ENCODE assay signal across 8 cellular contexts in genomic region chr4:82889287-82889686, GRCh38. TPM values are rescaled to one million over a fixed set of nuclear protein-coding genes. Genes with fewer than 3 reads are reported as not detected.
A peak's percentile ranks its signal among the peaks of the same experiment; 100 is the strongest.
DNase-seq lines count a peak whose midpoint lies in the region; ATAC-seq and TF ChIP-seq lines count a peak whose summit lies in the region.

No MANE protein-coding gene starts in this region.

- no peak overlapping the region for H3K27ac ChIP-seq in SJSA1
- peak overlapping the region in 2 of 4 donors; percentile 93 to 97 for H3K27ac ChIP-seq in esophagus muscularis mucosa (replicated peaks in 1 of 4)

- H3K27me3 ChIP-seq in H7 (ENCODE audit: control insufficient read depth, insufficient read depth, low read length): no peaks in the 10 kb centered on the region
- no peaks in the 10 kb centered on the region for H3K27me3 ChIP-seq in SJSA1 (replicated peaks)
- H3K27me3 ChIP-seq in esophagus muscularis mucosa: no peaks in the 10 kb centered on the region

- peaks cover 9% of the 10 kb centered on the region for H3K4me1 ChIP-seq in SJSA1 (replicated peaks)
- H3K4me1 ChIP-seq in esophagus muscularis mucosa: peaks cover 26 to 57% (median 53%) of the 10 kb centered on the region in 4 donors

- WGBS in esophagus muscularis mucosa: 82% methylated on average over 6 of the region's 6 CpGs

- TF ChIP-seq POLR2A in esophagus muscularis mucosa (IDR thresholded peaks at IDR 0.05; ENCODE audit: low read depth): no peak

- H3K4me3 ChIP-seq in H7 (ENCODE audit: insufficient read depth, low read depth, low read length): peak overlapping the region; percentile 94; the same call in 1 of the 2 replicates
- H3K4me3 ChIP-seq in SJSA1: peak overlapping the region; percentile 73
- peak overlapping the region; percentile 82 to 89 (median 86) for H3K4me3 ChIP-seq in esophagus muscularis mucosa

- ATAC-seq in HG03442 (IDR thresholded peaks at IDR 0.05; ENCODE audit: unreplicated experiment): no peak

- H3K9me3 ChIP-seq in SJSA1 (replicated peaks) (no peaks in the 10 kb centered on the region), esophagus muscularis mucosa (no peaks in the 10 kb centered on the region)

- intact Hi-C loops in esophagus muscularis mucosa (cut with DNase I): no loop called here

- H3K36me3 ChIP-seq in H7 (replicated peaks; ENCODE audit: control insufficient read depth, insufficient read depth, low read length) (peaks cover 8% of the 10 kb centered on the region), SJSA1 (peaks cover 59% of the 10 kb centered on the region), esophagus muscularis mucosa (peaks cover 4 to 15% (median 10%) of the 10 kb centered on the region in 4 donors)

- no peak for TF ChIP-seq CTCF in esophagus muscularis mucosa (IDR thresholded peaks at IDR 0.05)

- DNase-seq in H7: no peak
- DNase-seq in SJSA1 (ENCODE audit: low read depth in 1 of 2, low spot score in 2 of 2): no peak
- no peak for DNase-seq in esophagus muscularis mucosa (ENCODE audit: extremely low spot score)
- peak; percentile 2 for DNase-seq in retina
- DNase-seq in SHP77 (lab: John Stamatoyannopoulos, UW): no peak
- DNase-seq in NCI-H1105 (lab: John Stamatoyannopoulos, UW): no peak
- DNase-seq in COR-L47 (lab: John Stamatoyannopoulos, UW): no peak

- no peak for TF ChIP-seq EP300 in esophagus muscularis mucosa (IDR thresholded peaks at IDR 0.05)

RNA-seq across cellular contexts. Expression of gene SEC31A, which starts 1.7 kb away (rescaled TPM):
- 117 and 122 TPM in 2 replicates for total RNA-seq in H7 (2014; rRNA removed; shearing (Covaris generic))
- 191 and 203 TPM in 2 replicates for total RNA-seq in SJSA1 (2014; rRNA removed; shearing (Covaris generic))
- total RNA-seq in esophagus muscularis mucosa: 100 to 1,000 TPM; 117 to 146 (median 131) TPM

RNA-seq across cellular contexts. Expression of gene THAP9, which starts 11.2 kb away (rescaled TPM):
- 22.9 and 26.2 TPM in 2 replicates for total RNA-seq in H7 (2014; rRNA removed; shearing (Covaris generic))
- 3.4 and 5.3 TPM in 2 replicates for total RNA-seq in SJSA1 (2014; rRNA removed; shearing (Covaris generic))
- total RNA-seq in esophagus muscularis mucosa: 1 to 10 TPM; 2.1 to 5.2 (median 2.9) TPM
